19 cellular contexts compared by ENCODE assay signal in the genomic region with DNA sequence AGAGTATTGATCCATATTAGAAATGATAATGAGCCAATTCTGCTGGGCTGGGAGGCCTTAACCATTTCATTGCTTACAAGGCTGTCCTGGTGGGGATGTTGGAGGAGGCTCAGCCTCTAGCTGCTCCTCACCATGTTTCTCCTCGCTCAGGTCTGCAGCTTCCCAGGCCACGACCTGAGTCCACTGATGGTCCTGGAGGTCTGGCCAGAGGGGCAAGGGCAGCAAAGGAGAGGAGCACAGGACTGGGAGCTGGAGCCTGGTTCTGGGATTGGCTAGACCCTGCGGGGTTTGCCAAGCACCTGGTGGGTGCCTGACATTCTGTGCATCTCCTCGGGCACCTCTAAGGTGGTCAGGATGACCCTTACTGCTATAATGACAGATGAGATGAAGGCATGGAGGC.
A peak's percentile ranks its signal among the peaks of the same experiment; 100 is the strongest.
DNase-seq lines count a peak whose midpoint lies in the region; ATAC-seq and TF ChIP-seq lines count a peak whose summit lies in the region.
"Had no signal": no experiment of that assay in that cellular context is flagged by ENCODE, and none has a peak within 500 bp of the region (broad histone marks: within the 10 kb centered on the region; RNA-seq: fewer than 3 reads in every experiment).

No MANE protein-coding gene starts in this region.

- no peak overlapping the region for H3K27ac ChIP-seq in WERI-Rb-1
- no peak overlapping the region for H3K27ac ChIP-seq in transverse colon
- H3K27ac ChIP-seq: 22Rv1, A549, C4-2B, HL-60 had no signal

- DNase-seq in activated naive CD8-positive, alpha-beta T cell treated with anti-CD3 and anti-CD28 coated beads, Interleukin-2, amount 10 ng/mL, durations not matched to agents 7 days and 5 days = peak; percentile 6
- DNase-seq in activated naive CD8-positive, alpha-beta T cell treated with anti-CD3 and anti-CD28 coated beads for 36 hours = no peak
- DNase-seq in WERI-Rb-1 (peak; percentile 2), mucosa of descending colon (peak in 2 of 3 donors; percentile 14 to 32), transverse colon (peak; percentile 3), NCI-H510A (lab: John Stamatoyannopoulos, UW) (no peak)
- DNase-seq in activated CD8-positive, alpha-beta T cell treated with anti-CD3 and anti-CD28 coated beads, Interleukin-2, amount 10 ng/mL, durations not matched to agents 7 days and 5 days = no peak
- DNase-seq: AML-193; CD4-positive, alpha-beta memory T cell; DMS153; DMS79; GDM1; HCEC 1CT had no signal

- in situ Hi-C loops in transverse colon (cut with MboI; ENCODE audit: low pct_ligation_motif_present in 1 of 4, low pct_unique_long_range_greater_than_20kb in 1 of 4, low sequenced_read_pairs in 3 of 4) = no loop called here

- peaks cover 12% of the 10 kb centered on the region for H3K4me1 Mint-ChIP-seq in activated naive CD8-positive, alpha-beta T cell treated with anti-CD3 and anti-CD28 coated beads, Interleukin-2, amount 10 ng/mL, durations not matched to agents 7 days and 5 days
- peaks cover 7% of the 10 kb centered on the region for H3K4me1 Mint-ChIP-seq in activated naive CD8-positive, alpha-beta T cell treated with anti-CD3 and anti-CD28 coated beads for 36 hours
- peaks cover 23% of the 10 kb centered on the region for H3K4me1 Mint-ChIP-seq in activated CD8-positive, alpha-beta T cell treated with anti-CD3 and anti-CD28 coated beads, Interleukin-2, amount 10 ng/mL, durations not matched to agents 7 days and 5 days (ENCODE audit: low read depth)

- H3K9me3 ChIP-seq in WERI-Rb-1 (ENCODE audit: severe bottlenecking) (peaks cover 21% of the 10 kb centered on the region), mucosa of descending colon (peaks cover 14% of the 10 kb centered on the region), transverse colon (peaks cover 10% of the 10 kb centered on the region in 2 donors)

- H3K36me3 ChIP-seq in WERI-Rb-1 = no peaks in the 10 kb centered on the region; the same call in none of the 2 replicates
- no peaks in the 10 kb centered on the region for H3K36me3 ChIP-seq in mucosa of descending colon (ENCODE audit: low read depth)
- no peaks in the 10 kb centered on the region for H3K36me3 ChIP-seq in transverse colon

- no peaks in the 10 kb centered on the region for H3K27me3 ChIP-seq in WERI-Rb-1 (ENCODE audit: insufficient read depth, low read depth, severe bottlenecking)
- no peaks in the 10 kb centered on the region for H3K27me3 ChIP-seq in transverse colon

- TF ChIP-seq CTCF in WERI-Rb-1 (IDR thresholded peaks at IDR 0.05; ENCODE audit: low read depth, low read length) (no peak), mucosa of descending colon (IDR thresholded peaks at IDR 0.05) (no peak), transverse colon (IDR thresholded peaks at IDR 0.05) (no peak)

- CTCF ChIA-PET in activated CD8-positive, alpha-beta T cell treated with anti-CD3 and anti-CD28 coated beads, Interleukin-2, amount 10 ng/mL, durations not matched to agents 7 days and 5 days (lab: Charles Lee) = no interaction called here

- H3K4me1 ChIP-seq in mucosa of descending colon (ENCODE audit: low read depth) (peaks cover 28% of the 10 kb centered on the region), transverse colon (peaks cover 0 to 30% (median 28%) of the 10 kb centered on the region in 4 donors)
- H3K4me1 ChIP-seq: A549 had no signal

- no peaks in the 10 kb centered on the region for H3K27me3 Mint-ChIP-seq in activated naive CD8-positive, alpha-beta T cell treated with anti-CD3 and anti-CD28 coated beads, Interleukin-2, amount 10 ng/mL, durations not matched to agents 7 days and 5 days
- H3K27me3 Mint-ChIP-seq in activated naive CD8-positive, alpha-beta T cell treated with anti-CD3 and anti-CD28 coated beads for 36 hours = no peaks in the 10 kb centered on the region
- no peaks in the 10 kb centered on the region for H3K27me3 Mint-ChIP-seq in activated CD8-positive, alpha-beta T cell treated with anti-CD3 and anti-CD28 coated beads, Interleukin-2, amount 10 ng/mL, durations not matched to agents 7 days and 5 days (ENCODE audit: low read depth)
- H3K27me3 Mint-ChIP-seq: CD4-positive, alpha-beta memory T cell had no signal

- H3K4me3 Mint-ChIP-seq in activated naive CD8-positive, alpha-beta T cell treated with anti-CD3 and anti-CD28 coated beads, Interleukin-2, amount 10 ng/mL, durations not matched to agents 7 days and 5 days = no peak overlapping the region
- H3K4me3 Mint-ChIP-seq in activated naive CD8-positive, alpha-beta T cell treated with anti-CD3 and anti-CD28 coated beads for 36 hours = no peak overlapping the region
- no peak overlapping the region for H3K4me3 Mint-ChIP-seq in activated CD8-positive, alpha-beta T cell treated with anti-CD3 and anti-CD28 coated beads, Interleukin-2, amount 10 ng/mL, durations not matched to agents 7 days and 5 days
- H3K4me3 Mint-ChIP-seq: CD4-positive, alpha-beta memory T cell; GM23338 had no signal

- intact Hi-C loops in mucosa of descending colon (cut with DNase I, micrococcal nuclease) = no loop called here
- intact Hi-C loops in transverse colon (cut with DNase I; ENCODE audit: low total_unique reads) = no loop called here

- no peak overlapping the region for H3K27ac Mint-ChIP-seq in activated naive CD8-positive, alpha-beta T cell treated with anti-CD3 and anti-CD28 coated beads, Interleukin-2, amount 10 ng/mL, durations not matched to agents 7 days and 5 days
- H3K27ac Mint-ChIP-seq in activated naive CD8-positive, alpha-beta T cell treated with anti-CD3 and anti-CD28 coated beads for 36 hours = no peak overlapping the region
- no peak overlapping the region for H3K27ac Mint-ChIP-seq in activated CD8-positive, alpha-beta T cell treated with anti-CD3 and anti-CD28 coated beads, Interleukin-2, amount 10 ng/mL, durations not matched to agents 7 days and 5 days
- H3K27ac Mint-ChIP-seq: CD4-positive, alpha-beta memory T cell; GM23338 had no signal

- TF ChIP-seq EP300 in transverse colon (IDR thresholded peaks at IDR 0.05; ENCODE audit: low read depth) = no peak

- H3K9me3 Mint-ChIP-seq in activated naive CD8-positive, alpha-beta T cell treated with anti-CD3 and anti-CD28 coated beads, Interleukin-2, amount 10 ng/mL, durations not matched to agents 7 days and 5 days = peaks cover 16% of the 10 kb centered on the region
- H3K9me3 Mint-ChIP-seq in activated naive CD8-positive, alpha-beta T cell treated with anti-CD3 and anti-CD28 coated beads for 36 hours = peaks cover 20% of the 10 kb centered on the region
- H3K9me3 Mint-ChIP-seq in activated CD8-positive, alpha-beta T cell treated with anti-CD3 and anti-CD28 coated beads, Interleukin-2, amount 10 ng/mL, durations not matched to agents 7 days and 5 days (ENCODE audit: insufficient read depth) = peaks cover 7% of the 10 kb centered on the region

- no peak for ATAC-seq in activated naive CD8-positive, alpha-beta T cell treated with anti-CD3 and anti-CD28 coated beads, Interleukin-2, amount 10 ng/mL, durations not matched to agents 7 days and 5 days (ENCODE audit: low read depth)
- ATAC-seq in mucosa of descending colon (no peak), HG02981 (IDR thresholded peaks at IDR 0.05; ENCODE audit: unreplicated experiment) (no peak)
- no peak for ATAC-seq in activated CD8-positive, alpha-beta T cell treated with anti-CD3 and anti-CD28 coated beads, Interleukin-2, amount 10 ng/mL, durations not matched to agents 7 days and 5 days
- ATAC-seq: A549, GM23338 had no signal

- TF ChIP-seq POLR2A in transverse colon (IDR thresholded peaks at IDR 0.05) = no peak

- POLR2A ChIA-PET in activated naive CD8-positive, alpha-beta T cell treated with anti-CD3 and anti-CD28 coated beads, Interleukin-2, amount 10 ng/mL, durations not matched to agents 7 days and 5 days (lab: Charles Lee) = no interaction called here
- POLR2A ChIA-PET in activated CD8-positive, alpha-beta T cell treated with anti-CD3 and anti-CD28 coated beads, Interleukin-2, amount 10 ng/mL, durations not matched to agents 7 days and 5 days (lab: Charles Lee) = no interaction called here

- H3K36me3 Mint-ChIP-seq in activated naive CD8-positive, alpha-beta T cell treated with anti-CD3 and anti-CD28 coated beads, Interleukin-2, amount 10 ng/mL, durations not matched to agents 7 days and 5 days = peaks cover 3% of the 10 kb centered on the region
- no peaks in the 10 kb centered on the region for H3K36me3 Mint-ChIP-seq in activated naive CD8-positive, alpha-beta T cell treated with anti-CD3 and anti-CD28 coated beads for 36 hours
- no peaks in the 10 kb centered on the region for H3K36me3 Mint-ChIP-seq in activated CD8-positive, alpha-beta T cell treated with anti-CD3 and anti-CD28 coated beads, Interleukin-2, amount 10 ng/mL, durations not matched to agents 7 days and 5 days (ENCODE audit: low read depth)

- WGBS in transverse colon (ENCODE audit: low coverage in 1 of 2), 2 donors = 80% methylated on average over 2 of the region's 4 CpGs; no CpG with 5 or more reads in 1 of the 2 donors

- H3K4me3 ChIP-seq in WERI-Rb-1 (ENCODE audit: low read depth, low read length) = no peak overlapping the region
- H3K4me3 ChIP-seq in mucosa of descending colon = no peak overlapping the region
- H3K4me3 ChIP-seq in transverse colon = no peak overlapping the region
- H3K4me3 ChIP-seq: A549, GM23338 had no signal

Comparison
In these comparisons a context has a peak if more than half of its experiments do, and no peak if none do; other contexts are left out.
1. DNase-seq: peak in activated naive CD8-positive, alpha-beta T cell treated with anti-CD3 and anti-CD28 coated beads, Interleukin-2, amount 10 ng/mL, durations not matched to agents 7 days and 5 days (single experiment), WERI-Rb-1 (single experiment), mucosa of descending colon (2 of 3) and transverse colon (single experiment); none in activated naive CD8-positive, alpha-beta T cell treated with anti-CD3 and anti-CD28 coated beads for 36 hours (single experiment), NCI-H510A (single experiment) and activated CD8-positive, alpha-beta T cell treated with anti-CD3 and anti-CD28 coated beads, Interleukin-2, amount 10 ng/mL, durations not matched to agents 7 days and 5 days (single experiment).